24 cellular contexts compared by ENCODE assay signal in genomic region chr21:42281196-42281680, GRCh38. TPM values are rescaled to one million over a fixed set of nuclear protein-coding genes. Genes with fewer than 3 reads are reported as not detected.
DNase-seq lines count a peak whose midpoint lies in the region; ATAC-seq, FAIRE-seq and TF ChIP-seq lines count a peak whose summit lies in the region.
"Had no signal": no experiment of that assay in that cellular context is flagged by ENCODE, and none has a peak within 500 bp of the region (broad histone marks: within the 10 kb centered on the region; RNA-seq: fewer than 3 reads in every experiment).

No MANE protein-coding gene starts in this region.

- intact Hi-C loops in right lobe of liver (cut with DNase I), result no loop called here

- 89% methylated on average over 12 of the region's 12 CpGs; no CpG with 5 or more reads in 1 of the 2 experiments for WGBS in H1 (ENCODE audit: extremely low coverage in 1 of 2, insufficient coverage in 1 of 2, insufficient read length in 1 of 2, insufficient replicate concordance in 2 of 2, low coverage in 1 of 2, low lambda C conversion rate in 2 of 2, missing lambda C conversion rate in 1 of 2), 2 experiments
- WGBS in right lobe of liver (ENCODE audit: insufficient coverage, low coverage, low lambda C conversion rate, missing lambda C conversion rate), result 33% methylated on average over 2 of the region's 12 CpGs

- no peak overlapping the region for H3K4ac ChIP-seq in H1 (replicated peaks; ENCODE audit: insufficient read length, low read depth, low read length)

- H3K4me3 Mint-ChIP-seq in activated CD8-positive, alpha-beta T cell treated with anti-CD3 and anti-CD28 coated beads, Interleukin-2, amount 10 ng/mL, durations not matched to agents 7 days and 5 days, result no peak overlapping the region
- H3K4me3 Mint-ChIP-seq: CD8-positive, alpha-beta T cell had no signal

- no peak overlapping the region for H3K56ac ChIP-seq in H1 (replicated peaks; ENCODE audit: insufficient read length, low read depth, low read length)

- TF ChIP-seq RAD21 in H1 (IDR thresholded peaks at IDR 0.05 in 1 of 2, conservative IDR thresholded peaks at IDR 0.05 in 1 of 2; ENCODE audit: low read depth in 2 of 2, low read length in 2 of 2), result no peak

- TF ChIP-seq CTCF in H1 (IDR thresholded peaks at IDR 0.05; ENCODE audit: control extremely low read depth in 1 of 3, insufficient read depth in 1 of 3, low read depth in 1 of 3, low read length in 3 of 3) (no peak), right lobe of liver (IDR thresholded peaks at IDR 0.05) (no peak)

- H3K9me3 Mint-ChIP-seq in activated CD8-positive, alpha-beta T cell treated with anti-CD3 and anti-CD28 coated beads, Interleukin-2, amount 10 ng/mL, durations not matched to agents 7 days and 5 days (ENCODE audit: insufficient read depth), result no peaks in the 10 kb centered on the region
- H3K9me3 Mint-ChIP-seq: CD8-positive, alpha-beta T cell had no signal

- H4K8ac ChIP-seq in H1 (ENCODE audit: extremely low read depth, insufficient read depth, low read length), result 0 out of 2 replicates have a peak overlapping the region, but pooled peaks have one; percentile 57

- H2BK12ac ChIP-seq in H1 (ENCODE audit: low read depth, low read length), result no peak overlapping the region

- H3K4me1 ChIP-seq in BLaER1 (peaks cover 96% of the 10 kb centered on the region), H1 (replicated peaks in 1 of 4; ENCODE audit: control insufficient read depth in 3 of 4, insufficient read depth in 4 of 4, low read length in 3 of 4) (no peaks in the 10 kb centered on the region), right lobe of liver (peaks cover 0 to 4% (median 0%) of the 10 kb centered on the region in 4 donors)
- H3K4me1 ChIP-seq: A549, HAP-1 had no signal

- CTCF ChIA-PET in H1 (lab: Charles Lee; ENCODE audit: partially characterized antibody), result interaction anchor here (1.0 to 2.0 kb wide), 5 partner anchors 10 to 28 kb away, joined by 3 to 7 read pairs (median 3); no protein-coding TSS in a partner anchor
- CTCF ChIA-PET in activated CD8-positive, alpha-beta T cell treated with anti-CD3 and anti-CD28 coated beads, Interleukin-2, amount 10 ng/mL, durations not matched to agents 7 days and 5 days (lab: Charles Lee), result interaction anchor here (1.1 kb wide), 1 partner anchor 29 kb away, joined by 3 read pairs; no protein-coding TSS in a partner anchor

- no peak for TF ChIP-seq EP300 in H1 (IDR thresholded peaks at IDR 0.05; ENCODE audit: borderline replicate concordance in 1 of 2, low read depth in 2 of 2, low read length in 2 of 2)

- H2BK5ac ChIP-seq in H1 (ENCODE audit: low read depth, low read length), result no peak overlapping the region

- no peaks in the 10 kb centered on the region for H3K9me3 ChIP-seq in BLaER1
- no peaks in the 10 kb centered on the region for H3K9me3 ChIP-seq in H1 (ENCODE audit: insufficient read depth in 2 of 2, low read depth in 1 of 2, low read length in 1 of 2)
- no peaks in the 10 kb centered on the region for H3K9me3 ChIP-seq in right lobe of liver
- H3K9me3 ChIP-seq in MG63, result no peaks in the 10 kb centered on the region
- H3K9me3 ChIP-seq: A549, HAP-1 had no signal

- H3K4me3 ChIP-seq in BLaER1 (no peak overlapping the region), H1 (ENCODE audit: extremely low read depth in 1 of 4, insufficient read depth in 2 of 4, low read depth in 3 of 4, low read length in 4 of 4) (no peak overlapping the region), right lobe of liver (no peak overlapping the region), MG63 (no peak overlapping the region)
- H3K4me3 ChIP-seq: A549, GM12878, HAP-1, K562 had no signal

- H3K79me1 ChIP-seq in H1 (ENCODE audit: low read depth, low read length), result no peaks in the 10 kb centered on the region

- no peaks in the 10 kb centered on the region for H3K23me2 ChIP-seq in H1 (ENCODE audit: low read depth, low read length)

- H3K14ac ChIP-seq in H1 (ENCODE audit: insufficient read length), result no peak overlapping the region

- H3K27me3 ChIP-seq in BLaER1 (no peaks in the 10 kb centered on the region), H1 (replicated peaks in 1 of 4; ENCODE audit: control insufficient read depth in 3 of 4, extremely low read depth in 1 of 4, insufficient read depth in 3 of 4, low read length in 3 of 4) (no peaks in the 10 kb centered on the region), right lobe of liver (no peaks in the 10 kb centered on the region), MG63 (no peaks in the 10 kb centered on the region)

- no peak overlapping the region for H2BK20ac ChIP-seq in H1 (ENCODE audit: low read length)

- no peak for DNase-seq in H1 (ENCODE audit: low read depth in 1 of 2, low spot score in 2 of 2)
- no peak for DNase-seq in right lobe of liver
- peak; percentile 63 for DNase-seq in retina
- DNase-seq in activated CD8-positive, alpha-beta T cell treated with anti-CD3 and anti-CD28 coated beads, Interleukin-2, amount 10 ng/mL, durations not matched to agents 7 days and 5 days, result no peak
- no peak for DNase-seq in T-helper 2 cell
- DNase-seq in MG63, result no peak
- DNase-seq: AML-193; CD8-positive, alpha-beta T cell; COR-L47; DMS 273 treated with DMSO at 0.1 percent for 48 hours; DMS53; DND-41; EL; IMR-90 had no signal

- H2AK5ac ChIP-seq in H1 (ENCODE audit: low read depth, low read length), result no peak overlapping the region

- no peaks in the 10 kb centered on the region for H3K36me3 Mint-ChIP-seq in activated CD8-positive, alpha-beta T cell treated with anti-CD3 and anti-CD28 coated beads, Interleukin-2, amount 10 ng/mL, durations not matched to agents 7 days and 5 days (ENCODE audit: low read depth)

- H3K27ac Mint-ChIP-seq in activated CD8-positive, alpha-beta T cell treated with anti-CD3 and anti-CD28 coated beads, Interleukin-2, amount 10 ng/mL, durations not matched to agents 7 days and 5 days, result no peak overlapping the region
- H3K27ac Mint-ChIP-seq: CD8-positive, alpha-beta T cell had no signal

- no peak overlapping the region for H2BK120ac ChIP-seq in H1 (replicated peaks; ENCODE audit: low read depth, low read length)

- no peak overlapping the region for H2BK15ac ChIP-seq in H1 (ENCODE audit: low read length)

- ATAC-seq in right lobe of liver, result peak; percentile 42 to 62 (median 53)
- ATAC-seq in activated CD8-positive, alpha-beta T cell treated with anti-CD3 and anti-CD28 coated beads, Interleukin-2, amount 10 ng/mL, durations not matched to agents 7 days and 5 days, result no peak
- ATAC-seq: A549; CD8-positive, alpha-beta T cell; GM12878; K562 had no signal

- peak overlapping the region; percentile 68 for H3K4me2 ChIP-seq in BLaER1
- no peak overlapping the region for H3K4me2 ChIP-seq in H1 (ENCODE audit: insufficient read depth in 1 of 2, low read depth in 2 of 2, low read length in 2 of 2)
- H3K4me2 ChIP-seq: A549 had no signal

- H3K27me3 Mint-ChIP-seq in activated CD8-positive, alpha-beta T cell treated with anti-CD3 and anti-CD28 coated beads, Interleukin-2, amount 10 ng/mL, durations not matched to agents 7 days and 5 days (ENCODE audit: low read depth), result no peaks in the 10 kb centered on the region

- H4K20me1 ChIP-seq in BLaER1 (peaks cover 79% of the 10 kb centered on the region), H1 (replicated peaks in 1 of 2; ENCODE audit: control insufficient read depth in 1 of 2, insufficient read depth in 2 of 2, low read length in 2 of 2) (no peaks in the 10 kb centered on the region)

- no peak overlapping the region for H3K23ac ChIP-seq in H1 (ENCODE audit: insufficient read length)

- H4K91ac ChIP-seq in H1 (replicated peaks; ENCODE audit: insufficient read length, low read length), result no peak overlapping the region

- H3K4me1 Mint-ChIP-seq in activated CD8-positive, alpha-beta T cell treated with anti-CD3 and anti-CD28 coated beads, Interleukin-2, amount 10 ng/mL, durations not matched to agents 7 days and 5 days (ENCODE audit: low read depth), result peaks cover 7% of the 10 kb centered on the region

- H4K5ac ChIP-seq in H1 (ENCODE audit: insufficient read length, low read depth, low read length), result no peak overlapping the region

- H3K18ac ChIP-seq in H1 (ENCODE audit: extremely low read depth, low read length), result no peak overlapping the region

- H2AFZ ChIP-seq in H1 (ENCODE audit: low read length), result no peak overlapping the region

- H3K36me3 ChIP-seq in BLaER1 (peaks cover 65% of the 10 kb centered on the region), H1 (ENCODE audit: control insufficient read depth in 2 of 4, insufficient read depth in 4 of 4, low read length in 3 of 4) (no peaks in the 10 kb centered on the region), right lobe of liver (no peaks in the 10 kb centered on the region), MG63 (no peaks in the 10 kb centered on the region)
- H3K36me3 ChIP-seq: HAP-1 had no signal

- POLR2A ChIA-PET in H1 (lab: Charles Lee; ENCODE audit: partially characterized antibody), result no interaction called here
- POLR2A ChIA-PET in activated CD8-positive, alpha-beta T cell treated with anti-CD3 and anti-CD28 coated beads, Interleukin-2, amount 10 ng/mL, durations not matched to agents 7 days and 5 days (lab: Charles Lee), result no interaction called here

- H3K9ac ChIP-seq in BLaER1 (peak overlapping the region; percentile 42; the same call in 1 of the 2 replicates), H1 (replicated peaks in 1 of 4; ENCODE audit: extremely low read depth in 1 of 4, low read depth in 3 of 4, low read length in 3 of 4) (no peak overlapping the region)

- FAIRE-seq in H1 (lab: Jason Lieb, UNC), result no peak
- FAIRE-seq: A549, GM12878, K562 had no signal

- H3K79me2 ChIP-seq in H1 (ENCODE audit: control insufficient read depth in 1 of 2, insufficient read depth in 2 of 2, low read length in 2 of 2), result no peaks in the 10 kb centered on the region

- H3K27ac ChIP-seq in BLaER1 (0 out of 2 replicates have a peak overlapping the region, but pooled peaks have one; percentile 15), H1 (ENCODE audit: low read depth, low read length) (no peak overlapping the region), right lobe of liver (no peak overlapping the region)
- H3K27ac ChIP-seq: 22Rv1, A549 had no signal

- TF ChIP-seq POLR2A in H1 (IDR thresholded peaks at IDR 0.05; ENCODE audit: control extremely low read depth in 1 of 2, low read depth in 2 of 2, low read length in 2 of 2), result no peak
- TF ChIP-seq POLR2A in right lobe of liver (IDR thresholded peaks at IDR 0.05), result no peak

RNA-seq across cellular contexts. Expression of gene TFF3, which starts 34.0 kb away (rescaled TPM):
- 1.7 TPM in 1 of 2 replicates, not detected in the other for total RNA-seq in H1 (2021; fragmentation: NEBNext Ultra II Directional; extraction: Animal tissue kit (Norgen Biotek cat#: 25700))
- 4.1 and 6.7 TPM in 2 replicates for polyA plus RNA-seq in H1 (2011; rRNA removed)
- polyA plus RNA-seq in H1 (2011; cell fraction: cytosol; rRNA removed), result 2.8 TPM
- 2.2 TPM for polyA plus RNA-seq in H1 (2011; cell fraction: nucleus; rRNA removed)
- 1.2 to 4.3 TPM (median 2.0 TPM) in 4 replicates for polyA plus RNA-seq in H1 (2012, experiment 1 of 2)
- 8.3 TPM for polyA plus RNA-seq in H1 (2012, experiment 2 of 2)
- polyA plus RNA-seq in H1 (2013, experiment 1 of 2), result 2.6 TPM
- polyA plus RNA-seq in H1 (2013, experiment 2 of 2), result 2.0 TPM
- 0.41 TPM in 1 of 2 replicates, not detected in the other for polyA minus RNA-seq in H1 (2011; rRNA and poly(A)+ RNA removed)
- not detected for polyA minus RNA-seq in H1 (2011; cell fraction: cytosol; rRNA and poly(A)+ RNA removed)
- not detected for polyA minus RNA-seq in H1 (2011; cell fraction: nucleus; rRNA and poly(A)+ RNA removed)
- total RNA-seq in right lobe of liver, result 1 to 10 TPM in 5 of 6 experiments, under 1 TPM in 1; 0.88 to 6.8 (median 2.5) TPM
- total RNA-seq in activated CD8-positive, alpha-beta T cell treated with anti-CD3 and anti-CD28 coated beads, Interleukin-2, amount 10 ng/mL, durations not matched to agents 7 days and 5 days, result not detected
- not detected in 2 replicates for total RNA-seq in MG63 (2014; rRNA removed; shearing (Covaris generic); ENCODE audit: low replicate concordance)
- total RNA-seq: CD8-positive, alpha-beta T cell; G401; GM12878; H4; HT1080; IMR-90 had no signal
- polyA plus RNA-seq: BJ, GM12878, IMR-90, K562 had no signal
